8 cellular contexts compared by ENCODE assay signal in genomic region chr19:49875801-49876421, GRCh38. TPM values are rescaled to one million over a fixed set of nuclear protein-coding genes. Genes with fewer than 3 reads are reported as not detected.
DNase-seq lines count a peak whose midpoint lies in the region; ATAC-seq and TF ChIP-seq lines count a peak whose summit lies in the region.

No MANE protein-coding gene starts in this region.

- ATAC-seq in GM19467 (IDR thresholded peaks at IDR 0.05; ENCODE audit: unreplicated experiment) (no peak), HG03432 (IDR thresholded peaks at IDR 0.05; ENCODE audit: unreplicated experiment) (no peak)

- peaks cover 10 to 14% of the 10 kb centered on the region in 2 donors for H3K4me1 ChIP-seq in neuronal stem cell (ENCODE audit: control insufficient read depth in 2 of 2, insufficient read depth in 1 of 2, low read depth in 1 of 2, low read length in 2 of 2)

- peak overlapping the region; percentile 38 for H4K91ac ChIP-seq in neuronal stem cell (ENCODE audit: low read depth, low read length, poor library complexity)

- no peaks in the 10 kb centered on the region for H3K27me3 Mint-ChIP-seq in activated T-cell treated with anti-CD3 and anti-CD28 coated beads, Interleukin-2, amount 50 U/mL, for 24 hours

- H3K9me3 ChIP-seq in neuronal stem cell (replicated peaks in 1 of 2; ENCODE audit: control insufficient read depth in 2 of 2, insufficient read depth in 1 of 2, low read depth in 1 of 2, low read length in 2 of 2) = no peaks in the 10 kb centered on the region

- no peak for TF ChIP-seq CTCF in fibroblast of villous mesenchyme (IDR thresholded peaks at IDR 0.05; ENCODE audit: insufficient read depth, low read depth, low read length)

- H3K27ac ChIP-seq in neuronal stem cell (replicated peaks; ENCODE audit: low read length) = peak overlapping the region; percentile 94

- H3K36me3 ChIP-seq in neuronal stem cell (replicated peaks in 1 of 2; ENCODE audit: control insufficient read depth in 2 of 2, insufficient read depth in 2 of 2, low read length in 2 of 2) = peaks cover 19 to 26% of the 10 kb centered on the region in 2 donors

- peaks cover 48% of the 10 kb centered on the region for H3K4me1 Mint-ChIP-seq in activated T-cell treated with anti-CD3 and anti-CD28 coated beads, Interleukin-2, amount 50 U/mL, for 24 hours (ENCODE audit: low read depth)

- H3K36me3 Mint-ChIP-seq in activated T-cell treated with anti-CD3 and anti-CD28 coated beads, Interleukin-2, amount 50 U/mL, for 24 hours (ENCODE audit: low read depth) = peaks cover 58% of the 10 kb centered on the region

- no CpG with 5 or more reads among the region's 28 CpGs for WGBS in neuronal stem cell (ENCODE audit: extremely low coverage in 2 of 2, insufficient read length in 2 of 2, insufficient replicate concordance in 1 of 2), 2 donors

- H3K4me2 ChIP-seq in neuronal stem cell (ENCODE audit: insufficient read depth, low read length, poor library complexity, severe bottlenecking) = peak overlapping the region; percentile 80

- no peaks in the 10 kb centered on the region for H3K27me3 ChIP-seq in neuronal stem cell (ENCODE audit: control insufficient read depth in 3 of 3, insufficient read depth in 3 of 3, low read depth in 1 of 3, low read length in 3 of 3)

- H3K4ac ChIP-seq in neuronal stem cell (ENCODE audit: low read length) = peak overlapping the region; percentile 27

- peak overlapping the region; percentile 100 for H3K9ac ChIP-seq in neuronal stem cell (ENCODE audit: low read depth, low read length, poor library complexity)

- peak overlapping the region; percentile 99 for H3K18ac ChIP-seq in neuronal stem cell (ENCODE audit: low read length)

- peak overlapping the region; percentile 96 for H2BK5ac ChIP-seq in neuronal stem cell (ENCODE audit: low read length)

- H3K9me3 Mint-ChIP-seq in activated T-cell treated with anti-CD3 and anti-CD28 coated beads, Interleukin-2, amount 50 U/mL, for 24 hours = no peaks in the 10 kb centered on the region

- H3K23ac ChIP-seq in neuronal stem cell (ENCODE audit: low read depth, low read length, poor library complexity) = peak overlapping the region; percentile 98

- H3K27ac Mint-ChIP-seq in activated T-cell treated with anti-CD3 and anti-CD28 coated beads, Interleukin-2, amount 50 U/mL, for 24 hours = no peak overlapping the region

- peak overlapping the region; percentile 90 for H2AFZ ChIP-seq in neuronal stem cell (ENCODE audit: low read length)

- H4K8ac ChIP-seq in neuronal stem cell (ENCODE audit: low read depth, low read length) = no peak overlapping the region

- H3K14ac ChIP-seq in neuronal stem cell (ENCODE audit: low read length) = peak overlapping the region; percentile 92

- H2BK120ac ChIP-seq in neuronal stem cell (ENCODE audit: low read depth, low read length) = peak overlapping the region; percentile 52

- peaks cover 18% of the 10 kb centered on the region for H3K79me1 ChIP-seq in neuronal stem cell (ENCODE audit: low read depth, low read length)

- H3K4me3 ChIP-seq in fibroblast of villous mesenchyme (ENCODE audit: low read depth, low read length) = peak overlapping the region; percentile 95
- H3K4me3 ChIP-seq in neuronal stem cell (ENCODE audit: low read length in 2 of 2) = peak overlapping the region; percentile 86 to 89

- H2AK5ac ChIP-seq in neuronal stem cell (ENCODE audit: low read depth, low read length) = peak overlapping the region; percentile 9

- H2BK12ac ChIP-seq in neuronal stem cell (ENCODE audit: low read length) = no peak overlapping the region

- DNase-seq in NCI-H510A treated with DMSO at 0.1 percent for 48 hours (lab: John Stamatoyannopoulos, UW) (peak; percentile 37), NCI-H510A (lab: John Stamatoyannopoulos, UW) (no peak), NCI-H748 treated with DMSO at 0.1 percent for 48 hours (lab: John Stamatoyannopoulos, UW) (peak; percentile 25), fibroblast of villous mesenchyme (ENCODE audit: low read depth) (peak; percentile 52), neuronal stem cell (ENCODE audit: low spot score) (peak; percentile 59)
- peak; percentile 80 for DNase-seq in activated T-cell treated with anti-CD3 and anti-CD28 coated beads, Interleukin-2, amount 50 U/mL, for 24 hours

- peak overlapping the region; percentile 60 for H2BK15ac ChIP-seq in neuronal stem cell (ENCODE audit: low read length)

- no peak overlapping the region for H3K4me3 Mint-ChIP-seq in activated T-cell treated with anti-CD3 and anti-CD28 coated beads, Interleukin-2, amount 50 U/mL, for 24 hours

RNA-seq across cellular contexts. Expression of gene AKT1S1, which starts 1.2 kb away (rescaled TPM):
- total RNA-seq in fibroblast of villous mesenchyme = 11.9 and 12.5 TPM in 2 replicates
- polyA plus RNA-seq in neuronal stem cell (2013, experiment 1 of 2) = 45.3 TPM
- polyA plus RNA-seq in neuronal stem cell (2013, experiment 2 of 2) = 42.9 TPM

RNA-seq across cellular contexts. Expression of gene TBC1D17, which starts 1.6 kb away (rescaled TPM):
- 23.3 and 27.4 TPM in 2 replicates for total RNA-seq in fibroblast of villous mesenchyme
- polyA plus RNA-seq in neuronal stem cell (2013, experiment 1 of 2) = 29.5 TPM
- 29.9 TPM for polyA plus RNA-seq in neuronal stem cell (2013, experiment 2 of 2)

RNA-seq across cellular contexts. Expression of gene PNKP, which starts 8.5 kb away (rescaled TPM):
- 40.2 and 64.1 TPM in 2 replicates for total RNA-seq in fibroblast of villous mesenchyme
- polyA plus RNA-seq in neuronal stem cell (2013, experiment 1 of 2) = 56.3 TPM
- polyA plus RNA-seq in neuronal stem cell (2013, experiment 2 of 2) = 62.9 TPM

RNA-seq across cellular contexts. Expression of gene IL4I1, which starts 20.8 kb away (rescaled TPM):
- 0.43 and 0.64 TPM in 2 replicates for total RNA-seq in fibroblast of villous mesenchyme
- 0.28 TPM for polyA plus RNA-seq in neuronal stem cell (2013, experiment 1 of 2)
- 0.26 TPM for polyA plus RNA-seq in neuronal stem cell (2013, experiment 2 of 2)

RNA-seq across cellular contexts. Expression of gene PTOV1, which starts 25.0 kb away (rescaled TPM):
- total RNA-seq in fibroblast of villous mesenchyme = 47.9 and 53.5 TPM in 2 replicates
- polyA plus RNA-seq in neuronal stem cell (2013, experiment 1 of 2) = 316 TPM
- 321 TPM for polyA plus RNA-seq in neuronal stem cell (2013, experiment 2 of 2)
